In genomic region chr9:136697821-136698526, GRCh38 we compare ENCODE assay signal across 1 cellular context.
TF ChIP-seq lines count a peak whose summit lies in the region.

No MANE protein-coding gene starts in this region.

TF ChIP-seq in HepG2, 621 proteins besides CTCF, POLR2A, EP300 and RAD21 (continued from another document and continues in another):
- TF ChIP-seq E2F5 (CRISPR knock-in tag; conservative IDR thresholded peaks at IDR 0.05) = no peak
- TF ChIP-seq BCLAF1 (IDR thresholded peaks at IDR 0.05) = no peak
- TF ChIP-seq NFIB (CRISPR knock-in tag; IDR thresholded peaks at IDR 0.05; ENCODE audit: borderline replicate concordance) = no peak
- TF ChIP-seq ZNF782 (CRISPR knock-in tag; IDR thresholded peaks at IDR 0.05; ENCODE audit: borderline replicate concordance) = no peak
- no peak for TF ChIP-seq ZNF674 (CRISPR knock-in tag; IDR thresholded peaks at IDR 0.05; ENCODE audit: low read depth)
- no peak for TF ChIP-seq TERF1 (CRISPR knock-in tag; IDR thresholded peaks at IDR 0.05)
- no peak for TF ChIP-seq CSRNP1 (CRISPR knock-in tag; IDR thresholded peaks at IDR 0.05)
- no peak for TF ChIP-seq GATA4 (IDR thresholded peaks at IDR 0.05; ENCODE audit: borderline replicate concordance, low read depth)
- no peak for TF ChIP-seq HOMEZ (CRISPR knock-in tag; IDR thresholded peaks at IDR 0.05; ENCODE audit: low read depth)
- no peak for TF ChIP-seq ZHX1 (CRISPR knock-in tag; IDR thresholded peaks at IDR 0.05; ENCODE audit: low read depth)
- no peak for TF ChIP-seq KAT7 (CRISPR knock-in tag; IDR thresholded peaks at IDR 0.05; ENCODE audit: borderline replicate concordance)
- peak; percentile 67; the same call in 1 of the 2 replicates for TF ChIP-seq ZNF609 (CRISPR knock-in tag; IDR thresholded peaks at IDR 0.05; ENCODE audit: borderline replicate concordance)
- TF ChIP-seq ZNF567 (CRISPR knock-in tag; IDR thresholded peaks at IDR 0.05; ENCODE audit: borderline replicate concordance) = no peak
- no peak; the same call in 1 of the 2 replicates for TF ChIP-seq IKZF5 (CRISPR knock-in tag; IDR thresholded peaks at IDR 0.05)
- TF ChIP-seq HDAC1 (CRISPR knock-in tag; IDR thresholded peaks at IDR 0.05) = 0 out of 2 replicates have a peak, but pooled peaks have one; percentile 51
- no peak for TF ChIP-seq DMTF1 (CRISPR knock-in tag; IDR thresholded peaks at IDR 0.05)
- peak; percentile 93 for TF ChIP-seq TEF (CRISPR knock-in tag; IDR thresholded peaks at IDR 0.05)
- TF ChIP-seq TSC22D2 (CRISPR knock-in tag; IDR thresholded peaks at IDR 0.05; ENCODE audit: borderline replicate concordance) = no peak
- TF ChIP-seq MTERF4 (CRISPR knock-in tag; IDR thresholded peaks at IDR 0.05) = no peak
- no peak; the same call in 1 of the 2 replicates for TF ChIP-seq NFKBIZ (CRISPR knock-in tag; IDR thresholded peaks at IDR 0.05)
- peak; percentile 86 for TF ChIP-seq RXRB (CRISPR knock-in tag; IDR thresholded peaks at IDR 0.05; ENCODE audit: borderline replicate concordance)
- TF ChIP-seq SRF (IDR thresholded peaks at IDR 0.05; ENCODE audit: low read depth, low read length) = no peak
- TF ChIP-seq SMAD1 (CRISPR knock-in tag; IDR thresholded peaks at IDR 0.05; ENCODE audit: borderline replicate concordance, low read depth) = no peak
- TF ChIP-seq ZNF335 (CRISPR knock-in tag; IDR thresholded peaks at IDR 0.05) = no peak
- peak; percentile 99 for TF ChIP-seq BCL6 (CRISPR knock-in tag; IDR thresholded peaks at IDR 0.05)
- no peak for TF ChIP-seq ZNF18 (CRISPR knock-in tag; IDR thresholded peaks at IDR 0.05; ENCODE audit: insufficient replicate concordance)
- no peak for TF ChIP-seq SP140L (CRISPR knock-in tag; IDR thresholded peaks at IDR 0.05; ENCODE audit: borderline replicate concordance)
- TF ChIP-seq KDM5B (CRISPR knock-in tag; IDR thresholded peaks at IDR 0.05; ENCODE audit: borderline replicate concordance) = no peak
- TF ChIP-seq ZNF441 (CRISPR knock-in tag; IDR thresholded peaks at IDR 0.05; ENCODE audit: borderline replicate concordance) = peak; percentile 87
- no peak for TF ChIP-seq CCDC6 (CRISPR knock-in tag; IDR thresholded peaks at IDR 0.05)
